ENCODE assay signal across 15 cellular contexts in genomic region chr10:1454964-1455363, GRCh38.
DNase-seq lines count a peak whose midpoint lies in the region; ATAC-seq and TF ChIP-seq lines count a peak whose summit lies in the region.
"Had no signal": no experiment of that assay in that cellular context is flagged by ENCODE, and none has a peak within 500 bp of the region (broad histone marks: within the 10 kb centered on the region; RNA-seq: fewer than 3 reads in every experiment).

No MANE protein-coding gene starts in this region.

- no peaks in the 10 kb centered on the region for H3K9me3 ChIP-seq in Peyer's patch
- H3K9me3 ChIP-seq: prostate gland, tibial artery had no signal

- peaks cover 15 to 30% of the 10 kb centered on the region in 2 donors for H3K27me3 Mint-ChIP-seq in natural killer cell treated with Interleukin-12 subunit alpha and Interleukin-12 subunit beta and Interleukin-15 and Interleukin-18, amount 100 ng/mL, for 72 hours
- peaks cover 16% of the 10 kb centered on the region for H3K27me3 Mint-ChIP-seq in nephron progenitor cell (ENCODE audit: low read depth, poor library complexity)

- ATAC-seq in GM21381 (IDR thresholded peaks at IDR 0.05; ENCODE audit: unreplicated experiment) = peak; percentile 9
- no peak for ATAC-seq in natural killer cell treated with Interleukin-12 subunit alpha and Interleukin-12 subunit beta and Interleukin-15 and Interleukin-18, amount 100 ng/mL, for 72 hours
- ATAC-seq in HG03354 (IDR thresholded peaks at IDR 0.05; ENCODE audit: poor library complexity, severe bottlenecking, unreplicated experiment) = no peak

- no peaks in the 10 kb centered on the region for H3K4me1 ChIP-seq in Peyer's patch
- H3K4me1 ChIP-seq: prostate gland, tibial artery had no signal

- H3K27ac ChIP-seq in Peyer's patch = no peak overlapping the region
- H3K27ac ChIP-seq: prostate gland, tibial artery had no signal

- TF ChIP-seq POLR2A in Peyer's patch (IDR thresholded peaks at IDR 0.05) = no peak

- peaks cover 5% of the 10 kb centered on the region for H3K9me3 Mint-ChIP-seq in natural killer cell treated with Interleukin-12 subunit alpha and Interleukin-12 subunit beta and Interleukin-15 and Interleukin-18, amount 100 ng/mL, for 72 hours
- H3K9me3 Mint-ChIP-seq in nephron progenitor cell = peaks cover 14% of the 10 kb centered on the region

- H3K27ac Mint-ChIP-seq in natural killer cell treated with Interleukin-12 subunit alpha and Interleukin-12 subunit beta and Interleukin-15 and Interleukin-18, amount 100 ng/mL, for 72 hours = no peak overlapping the region
- H3K27ac Mint-ChIP-seq in nephron progenitor cell = no peak overlapping the region
- H3K27ac Mint-ChIP-seq: activated naive CD8-positive, alpha-beta T cell treated with anti-CD3 and anti-CD28 coated beads, Interleukin-2, amount 10 ng/mL, durations not matched to agents 7 days and 5 days had no signal

- peaks cover 5% of the 10 kb centered on the region for H3K36me3 Mint-ChIP-seq in natural killer cell treated with Interleukin-12 subunit alpha and Interleukin-12 subunit beta and Interleukin-15 and Interleukin-18, amount 100 ng/mL, for 72 hours
- no peaks in the 10 kb centered on the region for H3K36me3 Mint-ChIP-seq in nephron progenitor cell (ENCODE audit: low read depth)
- H3K36me3 Mint-ChIP-seq: activated naive CD8-positive, alpha-beta T cell treated with anti-CD3 and anti-CD28 coated beads, Interleukin-2, amount 10 ng/mL, durations not matched to agents 7 days and 5 days had no signal

- H3K4me1 Mint-ChIP-seq in natural killer cell treated with Interleukin-12 subunit alpha and Interleukin-12 subunit beta and Interleukin-15 and Interleukin-18, amount 100 ng/mL, for 72 hours (ENCODE audit: low read depth in 2 of 2) = peaks cover 3 to 7% of the 10 kb centered on the region in 2 donors
- peaks cover 13% of the 10 kb centered on the region for H3K4me1 Mint-ChIP-seq in nephron progenitor cell
- H3K4me1 Mint-ChIP-seq: activated naive CD8-positive, alpha-beta T cell treated with anti-CD3 and anti-CD28 coated beads, Interleukin-2, amount 10 ng/mL, durations not matched to agents 7 days and 5 days had no signal

- DNase-seq in COLO668 (lab: John Stamatoyannopoulos, UW; ENCODE audit: unreplicated experiment) (peak; percentile 62), LNCaP clone FGC (ENCODE audit: low read depth) (peak; percentile 80), NCI-H748 (lab: John Stamatoyannopoulos, UW; ENCODE audit: unreplicated experiment) (peak; percentile 93), Peyer's patch (no peak), nephron progenitor cell (no peak)
- DNase-seq in natural killer cell treated with Interleukin-12 subunit alpha and Interleukin-12 subunit beta and Interleukin-15 and Interleukin-18, amount 100 ng/mL, for 72 hours (ENCODE audit: low spot score) = no peak
- DNase-seq: activated naive CD8-positive, alpha-beta T cell treated with anti-CD3 and anti-CD28 coated beads, Interleukin-2, amount 10 ng/mL, durations not matched to agents 7 days and 5 days; central memory CD4-positive, alpha-beta T cell; H7; NCI-H146; OCI-M1; tibial artery had no signal

- no peaks in the 10 kb centered on the region for H3K27me3 ChIP-seq in Peyer's patch

- H3K4me3 Mint-ChIP-seq in natural killer cell treated with Interleukin-12 subunit alpha and Interleukin-12 subunit beta and Interleukin-15 and Interleukin-18, amount 100 ng/mL, for 72 hours = no peak overlapping the region
- no peak overlapping the region for H3K4me3 Mint-ChIP-seq in nephron progenitor cell
- H3K4me3 Mint-ChIP-seq: activated naive CD8-positive, alpha-beta T cell treated with anti-CD3 and anti-CD28 coated beads, Interleukin-2, amount 10 ng/mL, durations not matched to agents 7 days and 5 days had no signal

- no peak for TF ChIP-seq CTCF in LNCaP clone FGC (IDR thresholded peaks at IDR 0.05; ENCODE audit: control insufficient read depth, extremely low read depth, insufficient read depth)
- TF ChIP-seq CTCF in Peyer's patch (IDR thresholded peaks at IDR 0.05) = no peak
- TF ChIP-seq CTCF in nephron progenitor cell (IDR thresholded peaks at IDR 0.05) = no peak

- H3K36me3 ChIP-seq in Peyer's patch = no peaks in the 10 kb centered on the region
- H3K36me3 ChIP-seq: prostate gland, tibial artery had no signal

- H3K4me3 ChIP-seq in LNCaP clone FGC (ENCODE audit: low read depth, low read length) (no peak overlapping the region), Peyer's patch (no peak overlapping the region)
- H3K4me3 ChIP-seq: prostate gland, tibial artery had no signal

Comparison
In these comparisons a context has a peak if more than half of its experiments do, and no peak if none do; other contexts are left out.
1. DNase-seq: peak in COLO668 (single experiment), LNCaP clone FGC (single experiment) and NCI-H748 (single experiment); none in Peyer's patch (0 of 3), natural killer cell treated with Interleukin-12 subunit alpha and Interleukin-12 subunit beta and Interleukin-15 and Interleukin-18, amount 100 ng/mL, for 72 hours (single experiment) and nephron progenitor cell (single experiment).